Comparison of ENCODE assay signal across 8 cellular contexts in genomic region chr16:27199747-27200146, GRCh38. TPM values are rescaled to one million over a fixed set of nuclear protein-coding genes. Genes with fewer than 3 reads are reported as not detected.
DNase-seq lines count a peak whose midpoint lies in the region; ATAC-seq, FAIRE-seq and TF ChIP-seq lines count a peak whose summit lies in the region.

No MANE protein-coding gene starts in this region.

- WGBS in GM12878 (ENCODE audit: insufficient coverage, insufficient replicate concordance, low lambda C conversion rate, missing lambda C conversion rate), result 0% methylated on average over 2 of the region's 2 CpGs

- no peaks in the 10 kb centered on the region for H3K27me3 ChIP-seq in GM12878 (replicated peaks in 1 of 2; ENCODE audit: control insufficient read depth in 2 of 2, insufficient read depth in 2 of 2, low read length in 1 of 2)

- DNase-seq in AML-193 (lab: John Stamatoyannopoulos, UW) (peak; percentile 42 to 48), GM12878 (ENCODE audit: low read depth, low spot score) (peak; percentile 73), 8988T (no peak), COLO668 (lab: John Stamatoyannopoulos, UW; ENCODE audit: unreplicated experiment) (no peak), NCI-H526 treated with DMSO at 0.1 percent for 48 hours (lab: John Stamatoyannopoulos, UW) (no peak)

- intact Hi-C loops in GM12878 (cut with micrococcal nuclease; ENCODE audit: unreplicated experiment), result no loop called here

- H4K20me1 ChIP-seq in GM12878 (ENCODE audit: control insufficient read depth, insufficient read depth), result no peaks in the 10 kb centered on the region

- H3K27ac ChIP-seq in KOPT-K1 (ENCODE audit: low read depth, low read length, poor library complexity, severe bottlenecking), result peak overlapping the region; percentile 90
- H3K27ac ChIP-seq in GM12878 (ENCODE audit: control insufficient read depth, insufficient read depth), result peak overlapping the region; percentile 59

- CTCF ChIA-PET in GM12878 (lab: Yijun Ruan, JAX), result interaction anchor here (0.8 to 7.6 kb wide), 11 partner anchors 9 to 257 kb away, joined by 3 to 52 read pairs (median 4); no protein-coding TSS in a partner anchor

- in situ Hi-C loops in GM12878 (cut with MboI), result no loop called here

- peak overlapping the region; percentile 43; the same call in 1 of the 2 replicates for H3K4me3 ChIP-seq in GM12878

- peaks cover 1% of the 10 kb centered on the region for H3K9me3 ChIP-seq in KOPT-K1 (ENCODE audit: insufficient read depth, low read length, poor library complexity, severe bottlenecking)
- no peaks in the 10 kb centered on the region; the same call in 2 of the 3 replicates for H3K9me3 ChIP-seq in GM12878 (replicated peaks; ENCODE audit: control insufficient read depth, insufficient read depth, low read length)

- H3K4me1 ChIP-seq in GM12878 (ENCODE audit: control insufficient read depth, insufficient read depth, low read length), result peaks cover 16% of the 10 kb centered on the region

- peak; percentile 85 for FAIRE-seq in GM12878 (lab: Jason Lieb, UNC)

- SMC1A ChIA-PET in GM12878 (lab: Charles Lee; ENCODE audit: uncharacterized antibody, unreplicated experiment), result interaction anchor here (0.7 to 3.6 kb wide), 19 partner anchors 10 to 227 kb away, joined by 3 to 26 read pairs (median 5); no protein-coding TSS in a partner anchor

- RAD21 ChIA-PET in GM12878 (lab: Charles Lee; ENCODE audit: unreplicated experiment), result interaction anchor here (0.9 to 2.8 kb wide), 9 partner anchors 15 to 201 kb away, joined by 3 to 23 read pairs (median 8); partner anchors contain the start of gene IL21R

- H2AFZ ChIP-seq in GM12878 (ENCODE audit: control insufficient read depth, low read depth, low read length), result peak overlapping the region; percentile 49; the same call in 1 of the 2 replicates

- no peak for TF ChIP-seq CTCF in GM12878 (IDR thresholded peaks at IDR 0.05 in 2 of 3, conservative IDR thresholded peaks at IDR 0.05 in 1 of 3; ENCODE audit: control insufficient read depth in 2 of 3, extremely low read depth in 1 of 3, insufficient read depth in 1 of 3, low read depth in 3 of 3, low read length in 3 of 3)

- no TSS peak for BruUV-seq in GM12878 (replicated peaks; lab: Mats Ljungman, UMichigan)

- H3K36me3 ChIP-seq in KOPT-K1 (ENCODE audit: insufficient read depth, low read length) (no peaks in the 10 kb centered on the region), GM12878 (ENCODE audit: control insufficient read depth in 2 of 2, insufficient read depth in 2 of 2, low read length in 1 of 2) (no peaks in the 10 kb centered on the region)

- TF ChIP-seq POLR2A in GM12878 (IDR thresholded peaks at IDR 0.05; ENCODE audit: low read depth, low read length), result no peak

- H3K79me2 ChIP-seq in GM12878 (ENCODE audit: control insufficient read depth, insufficient read depth, low read length), result peaks cover 8% of the 10 kb centered on the region

- 0 out of 2 replicates have a peak overlapping the region, but pooled peaks have one; percentile 19 for H3K9ac ChIP-seq in GM12878 (ENCODE audit: control insufficient read depth, insufficient read depth, low read length)

- TF ChIP-seq RAD21 in GM12878 (IDR thresholded peaks at IDR 0.05; ENCODE audit: insufficient read depth, low read depth, low read length), result no peak

- H3K4me2 ChIP-seq in GM12878 (ENCODE audit: control insufficient read depth, insufficient read depth), result peak overlapping the region; percentile 76

- TF ChIP-seq EP300 in GM12878 (IDR thresholded peaks at IDR 0.05; ENCODE audit: borderline replicate concordance in 1 of 2, control insufficient read depth in 1 of 2, low read depth in 2 of 2, low read length in 2 of 2), result peak in 1 of 2 experiments; percentile 90; a peak in 2 of 4 replicates

- POLR2A ChIA-PET in GM12878 (lab: Charles Lee), result interaction anchor here (0.6 to 1.4 kb wide), 10 partner anchors 13 to 251 kb away, joined by 3 to 5 read pairs (median 3); no protein-coding TSS in a partner anchor

- peak; percentile 41 for ATAC-seq in GM18907 (IDR thresholded peaks at IDR 0.05; ENCODE audit: unreplicated experiment)
- ATAC-seq in GM12878, result peak; percentile 54
- ATAC-seq in HG02981 (IDR thresholded peaks at IDR 0.05; ENCODE audit: unreplicated experiment), result no peak

TF ChIP-seq in GM12878, 131 proteins besides CTCF, POLR2A, EP300 and RAD21 (continues in another document):
- TF ChIP-seq JUNB (IDR thresholded peaks at IDR 0.05) (no peak), PAX8 (IDR thresholded peaks at IDR 0.05) (no peak), CHD4 (IDR thresholded peaks at IDR 0.05) (no peak), PBX3 (IDR thresholded peaks at IDR 0.05; ENCODE audit: insufficient replicate concordance, low read depth, low read length) (peak; percentile 42), JUND (IDR thresholded peaks at IDR 0.05; ENCODE audit: low read depth, low read length) (no peak), NR2C2 (IDR thresholded peaks at IDR 0.05; ENCODE audit: borderline replicate concordance, control insufficient read depth, insufficient read length, low read depth) (no peak), ATF2 (IDR thresholded peaks at IDR 0.05; ENCODE audit: low read length) (no peak), MXI1 (IDR thresholded peaks at IDR 0.05; ENCODE audit: low read depth, low read length) (no peak), NKRF (conservative IDR thresholded peaks at IDR 0.05) (no peak), ETV6 (conservative IDR thresholded peaks at IDR 0.05 in 1 of 2, IDR thresholded peaks at IDR 0.05 in 1 of 2; ENCODE audit: borderline replicate concordance in 1 of 2, low read depth in 1 of 2) (peak in 1 of 2 experiments; percentile 37; a peak in 1 of 4 replicates), EED (IDR thresholded peaks at IDR 0.05; ENCODE audit: low read depth) (peak; percentile 79), E2F4 (IDR thresholded peaks at IDR 0.05; ENCODE audit: low read depth, low read length) (no peak), SP1 (IDR thresholded peaks at IDR 0.05; ENCODE audit: low read depth, low read length) (no peak)

RNA-seq across cellular contexts. Expression of gene KDM8, which starts 3.6 kb away (rescaled TPM):
- 25.2 and 27.7 TPM in 2 replicates for total RNA-seq in GM12878 (2013; cell fraction: nucleolus; rRNA removed)
- total RNA-seq in GM12878 (2014; rRNA removed) (6.9 and 8.9 TPM in 2 replicates), GM12878 (2014; rRNA removed; fragmentation: Illumina TruSeq; extraction: Trizol) (4.1 and 4.2 TPM in 2 replicates), GM12878 (2021) (6.6 and 7.8 TPM in 2 replicates)
- 1.5 TPM for polyA plus RNA-seq in GM12878 (2011; ENCODE audit: low read depth)
- polyA plus RNA-seq in GM12878 (2011; rRNA removed) (2.8 and 6.1 TPM in 2 replicates), GM12878 (2014; fragmentation: Illumina TruSeq; extraction: Trizol) (3.9 and 4.1 TPM in 2 replicates), GM12878 (2014; fragmentation: Nextera tagmentation; extraction: Ambion mirVana) (1 to 10 TPM in 1 of 2 experiments, under 1 TPM in 1; 0.79 to 1.3 TPM), GM12878 (2014; rRNA removed) (5.5 and 7.3 TPM in 2 replicates), GM12878 (2016; fragmentation: Nextera tagmentation; extraction: Ambion mirVana) (1 to 10 TPM; 8.0 to 8.7 TPM)
- polyA plus RNA-seq in GM12878 (2011; cell fraction: cytosol; rRNA removed), result 6.8 and 14.6 TPM in 2 replicates
- 12.3 and 14.7 TPM in 2 replicates for polyA plus RNA-seq in GM12878 (2011; cell fraction: nucleus; rRNA removed)
- polyA plus RNA-seq in GM12878 (2012), result 2.6 TPM in 2 replicates
- 5.4 and 15.9 TPM in 2 replicates for polyA minus RNA-seq in GM12878 (2011; rRNA and poly(A)+ RNA removed)
- 2.1 and 2.9 TPM in 2 replicates for polyA minus RNA-seq in GM12878 (2011; cell fraction: cytosol; rRNA and poly(A)+ RNA removed)
- 6.6 and 10.4 TPM in 2 replicates for polyA minus RNA-seq in GM12878 (2011; cell fraction: nucleus; rRNA and poly(A)+ RNA removed)

Comparison
In these comparisons a context has a peak if more than half of its experiments do, and no peak if none do; other contexts are left out.
1. DNase-seq: peak in AML-193 (2 of 2) and GM12878 (single experiment); none in 8988T (single experiment), COLO668 (single experiment) and NCI-H526 treated with DMSO at 0.1 percent for 48 hours (single experiment).